Comparison of ENCODE assay signal across 17 cellular contexts in the genomic region with DNA sequence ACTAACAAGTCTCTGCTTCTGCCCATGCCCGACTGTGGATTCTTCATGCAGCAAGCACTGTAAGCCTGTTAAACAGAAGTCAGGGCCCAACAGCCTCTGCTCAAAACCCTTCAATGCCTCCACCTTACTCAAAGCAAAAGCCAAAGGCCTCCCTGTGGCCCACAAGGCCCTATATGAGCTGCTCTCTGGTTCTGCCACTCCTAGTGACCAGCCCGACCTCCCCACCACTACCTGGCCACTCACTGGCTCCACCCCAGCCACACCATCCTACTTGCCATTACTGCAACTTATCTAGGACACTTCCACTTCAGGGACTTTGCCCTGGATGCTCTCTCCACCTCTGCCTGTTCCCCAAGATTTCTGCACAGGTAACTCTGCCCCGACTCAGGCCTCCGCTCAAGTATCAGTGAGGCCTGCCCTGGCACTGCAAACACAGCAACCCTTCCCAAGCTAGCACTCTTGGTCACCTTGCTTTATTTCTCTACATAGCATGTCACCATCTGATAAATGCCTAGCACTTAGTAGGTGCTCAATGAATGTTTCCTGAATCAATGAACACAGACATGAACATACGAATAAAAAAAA.
"Had no signal": no experiment of that assay in that cellular context is flagged by ENCODE, and none has a peak within 500 bp of the region (broad histone marks: within the 10 kb centered on the region; RNA-seq: fewer than 3 reads in every experiment).

No MANE protein-coding gene starts in this region.

- H3K27me3 Mint-ChIP-seq: activated naive CD8-positive, alpha-beta T cell treated with anti-CD3 and anti-CD28 coated beads, Interleukin-2, amount 50 U/mL, for 24 hours; activated T-helper 17 cell treated with anti-CD3 and anti-CD28 coated beads, Interleukin-2, amount 50 U/mL, for 72 hours; effector memory CD8-positive, alpha-beta T cell; stimulated activated naive CD8-positive, alpha-beta T cell treated with anti-CD3 and anti-CD28 coated beads, Interleukin-15, amount 100 ng/mL, for 72 hours had no signal

- H3K36me3 ChIP-seq: breast epithelium, right atrium auricular region had no signal

- FAIRE-seq: islet of Langerhans, TTC549 had no signal

- DNase-seq: activated naive CD4-positive, alpha-beta T cell treated with Interleukin-2 at 50 U/mL for 16 hours; activated naive CD8-positive, alpha-beta T cell treated with anti-CD3 and anti-CD28 coated beads, Interleukin-2, amount 50 U/mL, for 24 hours; aorta; cerebellar nuclear complex; dermis blood vessel endothelial cell; effector memory CD8-positive, alpha-beta T cell; occipital lobe; stimulated activated naive CD8-positive, alpha-beta T cell treated with anti-CD3 and anti-CD28 coated beads, Interleukin-15, amount 100 ng/mL, for 72 hours; SW 1271 had no signal

- ATAC-seq: activated naive CD8-positive, alpha-beta T cell treated with anti-CD3 and anti-CD28 coated beads, Interleukin-2, amount 50 U/mL, for 24 hours; activated T-helper 17 cell treated with anti-CD3 and anti-CD28 coated beads, Interleukin-2, amount 50 U/mL, for 72 hours; effector memory CD8-positive, alpha-beta T cell; stimulated activated naive CD8-positive, alpha-beta T cell treated with anti-CD3 and anti-CD28 coated beads, Interleukin-15, amount 100 ng/mL, for 72 hours had no signal

- H3K4me3 ChIP-seq: breast epithelium, right atrium auricular region, smooth muscle cell had no signal

- H3K27ac ChIP-seq: breast epithelium, epithelial cell of prostate, right atrium auricular region had no signal

- H3K4me3 Mint-ChIP-seq: activated naive CD8-positive, alpha-beta T cell treated with anti-CD3 and anti-CD28 coated beads, Interleukin-2, amount 50 U/mL, for 24 hours; activated T-helper 17 cell treated with anti-CD3 and anti-CD28 coated beads, Interleukin-2, amount 50 U/mL, for 72 hours; effector memory CD8-positive, alpha-beta T cell; nephron; stimulated activated naive CD8-positive, alpha-beta T cell treated with anti-CD3 and anti-CD28 coated beads, Interleukin-15, amount 100 ng/mL, for 72 hours had no signal

- H3K9me3 Mint-ChIP-seq: effector memory CD8-positive, alpha-beta T cell; nephron had no signal

- H3K9me3 ChIP-seq: right atrium auricular region had no signal

- H3K27ac Mint-ChIP-seq: activated naive CD8-positive, alpha-beta T cell treated with anti-CD3 and anti-CD28 coated beads, Interleukin-2, amount 50 U/mL, for 24 hours; activated T-helper 17 cell treated with anti-CD3 and anti-CD28 coated beads, Interleukin-2, amount 50 U/mL, for 72 hours; effector memory CD8-positive, alpha-beta T cell; nephron; stimulated activated naive CD8-positive, alpha-beta T cell treated with anti-CD3 and anti-CD28 coated beads, Interleukin-15, amount 100 ng/mL, for 72 hours had no signal

- H3K27me3 ChIP-seq: breast epithelium, right atrium auricular region had no signal

- H3K4me1 ChIP-seq: breast epithelium had no signal
